In genomic region chr1:107695341-107695740, GRCh38 we compare ENCODE assay signal across 14 cellular contexts.
"Had no signal": no experiment of that assay in that cellular context is flagged by ENCODE, and none has a peak within 500 bp of the region (broad histone marks: within the 10 kb centered on the region; RNA-seq: fewer than 3 reads in every experiment).

No MANE protein-coding gene starts in this region.

- DNase-seq: activated CD4-positive, alpha-beta T cell treated with anti-CD3 and anti-CD28 coated beads, Interleukin-2, amount 50 U/mL, for 48 hours; amygdala; body of pancreas; central memory CD4-positive, alpha-beta T cell; dorsolateral prefrontal cortex; foreskin keratinocyte; hippocampal formation; stimulated activated CD4-positive, alpha-beta T cell treated with anti-CD3 and anti-CD28 coated beads, Interleukin-4, amount 100 ng/mL, for 1 hour; T-helper 17 cell; thyroid gland; WERI-Rb-1 had no signal

- H3K4me3 ChIP-seq: body of pancreas, dorsolateral prefrontal cortex, smooth muscle cell, thyroid gland had no signal

- ATAC-seq: body of pancreas; foreskin keratinocyte; natural killer cell treated with Interleukin-12 subunit alpha and Interleukin-12 subunit beta and Interleukin-15 and Interleukin-18, amount 100 ng/mL, for 72 hours; sciatic nerve; T-helper 17 cell had no signal
